Comparison of ENCODE assay signal across 1 cellular context in genomic region chr2:211598238-211598637, GRCh38.
TF ChIP-seq lines count a peak whose summit lies in the region.

No MANE protein-coding gene starts in this region.

TF ChIP-seq in SK-N-SH treated with all-trans-retinoic acid at 6 μM for 48 hours, 23 proteins besides CTCF, POLR2A, EP300 and RAD21 (continued from another document):
- TF ChIP-seq POU6F1 (CRISPR knock-in tag; IDR thresholded peaks at IDR 0.05; ENCODE audit: borderline replicate concordance, low read depth) (no peak), ZC3H10 (CRISPR knock-in tag; IDR thresholded peaks at IDR 0.05) (no peak)
